8 cellular contexts compared by ENCODE assay signal in the genomic region with DNA sequence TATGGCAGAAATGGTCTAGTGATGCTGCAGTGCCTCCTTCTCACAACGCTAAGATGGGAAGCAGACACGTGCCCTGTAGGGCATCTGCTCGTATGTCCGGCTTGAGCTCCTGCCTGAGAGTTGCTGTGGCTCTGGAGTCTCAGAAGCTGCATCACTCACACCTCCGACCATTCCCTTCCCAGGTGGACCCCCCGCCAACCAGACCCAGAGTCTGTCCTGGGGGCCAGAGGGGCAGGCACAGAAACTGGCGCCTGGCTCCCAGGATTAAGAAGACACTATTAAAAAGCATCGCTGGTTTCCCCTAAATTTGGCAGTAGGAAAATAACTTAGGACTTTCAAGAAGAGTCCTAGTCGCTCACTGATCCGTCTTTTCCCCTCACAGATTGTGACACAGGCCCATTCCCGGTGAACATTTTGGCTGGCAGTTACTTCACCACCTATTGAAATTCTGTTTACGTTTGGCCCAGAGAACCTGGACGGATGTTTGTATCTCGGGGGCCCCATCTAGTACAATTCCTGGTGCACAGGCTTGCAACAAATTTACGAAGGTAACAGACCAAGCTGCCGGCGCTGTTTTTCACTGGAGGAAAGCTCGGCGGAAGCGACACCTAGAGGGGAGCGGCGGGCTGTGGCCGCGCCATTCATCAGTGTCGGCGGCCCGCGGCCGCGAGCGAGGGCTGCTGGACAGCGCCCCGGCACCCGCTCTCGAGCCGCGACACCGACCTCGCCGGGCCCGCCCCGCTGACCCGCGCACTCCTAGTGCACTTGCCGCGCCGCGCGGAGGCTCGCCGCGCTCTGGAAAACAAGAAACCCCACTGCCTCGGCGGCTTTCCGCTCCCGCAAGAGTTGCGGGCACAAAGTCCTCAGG. TPM values are rescaled to one million over a fixed set of nuclear protein-coding genes. Genes with fewer than 3 reads are reported as not detected.
DNase-seq lines count a peak whose midpoint lies in the region; ATAC-seq and TF ChIP-seq lines count a peak whose summit lies in the region.

No MANE protein-coding gene starts in this region.

- H3K36me3 ChIP-seq in left ventricle myocardium inferior: no peaks in the 10 kb centered on the region

- ATAC-seq in HG03280 (IDR thresholded peaks at IDR 0.05; ENCODE audit: unreplicated experiment) (no peak), HG02973 (IDR thresholded peaks at IDR 0.05; ENCODE audit: unreplicated experiment) (no peak)

- no peak overlapping the region for H3K27ac Mint-ChIP-seq in progenitor cell of endocrine pancreas

- DNase-seq in NCI-H345 treated with DMSO at 0.1 percent for 48 hours (lab: John Stamatoyannopoulos, UW; ENCODE audit: unreplicated experiment) (peak; percentile 36), amniotic epithelial cell (ENCODE audit: low read depth) (peak; percentile 11), left ventricle myocardium inferior (peak; percentile 64), progenitor cell of endocrine pancreas (ENCODE audit: low spot score, unreplicated experiment) (peak; percentile 70)

- H3K27me3 Mint-ChIP-seq in progenitor cell of endocrine pancreas: peaks cover 67% of the 10 kb centered on the region

- peaks cover 36% of the 10 kb centered on the region for H3K4me1 ChIP-seq in left ventricle myocardium inferior

- intact Hi-C loops in left ventricle myocardium inferior (cut with micrococcal nuclease): no loop called here

- no peaks in the 10 kb centered on the region for H3K9me3 ChIP-seq in left ventricle myocardium inferior (replicated peaks)

- H3K9me3 Mint-ChIP-seq in progenitor cell of endocrine pancreas (ENCODE audit: low read depth): no peaks in the 10 kb centered on the region

- H3K4me1 Mint-ChIP-seq in progenitor cell of endocrine pancreas (ENCODE audit: low read depth): peaks cover 5% of the 10 kb centered on the region

- H3K4me3 Mint-ChIP-seq in progenitor cell of endocrine pancreas (ENCODE audit: low read depth): peak overlapping the region; percentile 59

- peaks cover 87% of the 10 kb centered on the region for H3K27me3 ChIP-seq in left ventricle myocardium inferior (ENCODE audit: low read depth)

- peak; percentile 82 for TF ChIP-seq CTCF in 22Rv1 (IDR thresholded peaks at IDR 0.05)
- TF ChIP-seq CTCF in GM12874 (IDR thresholded peaks at IDR 0.05; ENCODE audit: insufficient read depth, low read depth, low read length): peak; percentile 50
- TF ChIP-seq CTCF in left ventricle myocardium inferior (IDR thresholded peaks at IDR 0.05; ENCODE audit: borderline replicate concordance): peak; percentile 67
- peak; percentile 67 for TF ChIP-seq CTCF in progenitor cell of endocrine pancreas (IDR thresholded peaks at IDR 0.05; ENCODE audit: unreplicated experiment)

- peak overlapping the region; percentile 61 for H3K4me3 ChIP-seq in left ventricle myocardium inferior

- H3K36me3 Mint-ChIP-seq in progenitor cell of endocrine pancreas (ENCODE audit: insufficient read depth): no peaks in the 10 kb centered on the region

- H3K27ac ChIP-seq in 22Rv1: no peak overlapping the region
- no peak overlapping the region for H3K27ac ChIP-seq in left ventricle myocardium inferior (replicated peaks)

RNA-seq across cellular contexts. Expression of gene FSTL4, which starts 1.6 kb away (rescaled TPM):
- total RNA-seq in left ventricle myocardium inferior (not detected), progenitor cell of endocrine pancreas (2.4 and 3.2 TPM in 2 replicates)

Comparison
In these comparisons a context has a peak if more than half of its experiments do, and no peak if none do; other contexts are left out.
1. DNase-seq: peak in every context shown above with its lines; median percentile 70 in progenitor cell of endocrine pancreas; 64 in left ventricle myocardium inferior; 36 in NCI-H345 treated with DMSO at 0.1 percent for 48 hours; 11 in amniotic epithelial cell.